ENCODE assay signal across 1 cellular context in genomic region chr7:128937647-128938523, GRCh38.
TF ChIP-seq lines count a peak whose summit lies in the region.

TSS of gene IRF5 (plus strand) at chr7:128937927. CDS start at chr7:128942082, 4,155 bp downstream.

TF ChIP-seq in GM23338, 12 proteins besides CTCF, POLR2A, EP300 and RAD21:
- TF ChIP-seq, protein P1, sequence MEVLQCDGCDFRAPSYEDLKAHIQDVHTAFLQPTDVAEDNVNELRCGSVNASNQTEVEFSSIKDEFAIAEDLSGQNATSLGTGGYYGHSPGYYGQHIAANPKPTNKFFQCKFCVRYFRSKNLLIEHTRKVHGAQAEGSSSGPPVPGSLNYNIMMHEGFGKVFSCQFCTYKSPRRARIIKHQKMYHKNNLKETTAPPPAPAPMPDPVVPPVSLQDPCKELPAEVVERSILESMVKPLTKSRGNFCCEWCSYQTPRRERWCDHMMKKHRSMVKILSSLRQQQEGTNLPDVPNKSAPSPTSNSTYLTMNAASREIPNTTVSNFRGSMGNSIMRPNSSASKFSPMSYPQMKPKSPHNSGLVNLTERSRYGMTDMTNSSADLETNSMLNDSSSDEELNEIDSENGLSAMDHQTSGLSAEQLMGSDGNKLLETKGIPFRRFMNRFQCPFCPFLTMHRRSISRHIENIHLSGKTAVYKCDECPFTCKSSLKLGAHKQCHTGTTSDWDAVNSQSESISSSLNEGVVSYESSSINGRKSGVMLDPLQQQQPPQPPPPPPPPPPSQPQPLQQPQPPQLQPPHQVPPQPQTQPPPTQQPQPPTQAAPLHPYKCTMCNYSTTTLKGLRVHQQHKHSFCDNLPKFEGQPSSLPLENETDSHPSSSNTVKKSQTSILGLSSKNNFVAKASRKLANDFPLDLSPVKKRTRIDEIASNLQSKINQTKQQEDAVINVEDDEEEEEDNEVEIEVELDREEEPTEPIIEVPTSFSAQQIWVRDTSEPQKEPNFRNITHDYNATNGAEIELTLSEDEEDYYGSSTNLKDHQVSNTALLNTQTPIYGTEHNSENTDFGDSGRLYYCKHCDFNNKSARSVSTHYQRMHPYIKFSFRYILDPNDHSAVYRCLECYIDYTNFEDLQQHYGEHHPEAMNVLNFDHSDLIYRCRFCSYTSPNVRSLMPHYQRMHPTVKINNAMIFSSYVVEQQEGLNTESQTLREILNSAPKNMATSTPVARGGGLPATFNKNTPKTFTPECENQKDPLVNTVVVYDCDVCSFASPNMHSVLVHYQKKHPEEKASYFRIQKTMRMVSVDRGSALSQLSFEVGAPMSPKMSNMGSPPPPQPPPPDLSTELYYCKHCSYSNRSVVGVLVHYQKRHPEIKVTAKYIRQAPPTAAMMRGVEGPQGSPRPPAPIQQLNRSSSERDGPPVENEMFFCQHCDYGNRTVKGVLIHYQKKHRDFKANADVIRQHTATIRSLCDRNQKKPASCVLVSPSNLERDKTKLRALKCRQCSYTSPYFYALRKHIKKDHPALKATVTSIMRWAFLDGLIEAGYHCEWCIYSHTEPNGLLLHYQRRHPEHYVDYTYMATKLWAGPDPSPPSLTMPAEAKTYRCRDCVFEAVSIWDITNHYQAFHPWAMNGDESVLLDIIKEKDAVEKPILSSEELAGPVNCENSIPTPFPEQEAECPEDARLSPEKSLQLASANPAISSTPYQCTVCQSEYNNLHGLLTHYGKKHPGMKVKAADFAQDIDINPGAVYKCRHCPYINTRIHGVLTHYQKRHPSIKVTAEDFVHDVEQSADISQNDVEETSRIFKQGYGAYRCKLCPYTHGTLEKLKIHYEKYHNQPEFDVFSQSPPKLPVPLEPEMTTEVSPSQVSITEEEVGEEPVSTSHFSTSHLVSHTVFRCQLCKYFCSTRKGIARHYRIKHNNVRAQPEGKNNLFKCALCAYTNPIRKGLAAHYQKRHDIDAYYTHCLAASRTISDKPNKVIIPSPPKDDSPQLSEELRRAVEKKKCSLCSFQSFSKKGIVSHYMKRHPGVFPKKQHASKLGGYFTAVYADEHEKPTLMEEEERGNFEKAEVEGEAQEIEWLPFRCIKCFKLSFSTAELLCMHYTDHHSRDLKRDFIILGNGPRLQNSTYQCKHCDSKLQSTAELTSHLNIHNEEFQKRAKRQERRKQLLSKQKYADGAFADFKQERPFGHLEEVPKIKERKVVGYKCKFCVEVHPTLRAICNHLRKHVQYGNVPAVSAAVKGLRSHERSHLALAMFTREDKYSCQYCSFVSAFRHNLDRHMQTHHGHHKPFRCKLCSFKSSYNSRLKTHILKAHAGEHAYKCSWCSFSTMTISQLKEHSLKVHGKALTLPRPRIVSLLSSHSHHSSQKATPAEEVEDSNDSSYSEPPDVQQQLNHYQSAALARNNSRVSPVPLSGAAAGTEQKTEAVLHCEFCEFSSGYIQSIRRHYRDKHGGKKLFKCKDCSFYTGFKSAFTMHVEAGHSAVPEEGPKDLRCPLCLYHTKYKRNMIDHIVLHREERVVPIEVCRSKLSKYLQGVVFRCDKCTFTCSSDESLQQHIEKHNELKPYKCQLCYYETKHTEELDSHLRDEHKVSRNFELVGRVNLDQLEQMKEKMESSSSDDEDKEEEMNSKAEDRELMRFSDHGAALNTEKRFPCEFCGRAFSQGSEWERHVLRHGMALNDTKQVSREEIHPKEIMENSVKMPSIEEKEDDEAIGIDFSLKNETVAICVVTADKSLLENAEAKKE (CRISPR knock-in tag; IDR thresholded peaks at IDR 0.05): no peak
- no peak for TF ChIP-seq EZH2 (IDR thresholded peaks at IDR 0.05; ENCODE audit: low read depth, unreplicated experiment)
- no peak for TF ChIP-seq CREB1 (CRISPR knock-in tag; IDR thresholded peaks at IDR 0.05; ENCODE audit: low read depth)
- no peak for TF ChIP-seq POLR2AphosphoS5 (IDR thresholded peaks at IDR 0.05; ENCODE audit: low read depth)
- no peak for TF ChIP-seq REST (IDR thresholded peaks at IDR 0.05; ENCODE audit: unreplicated experiment)
- TF ChIP-seq, protein P2, sequence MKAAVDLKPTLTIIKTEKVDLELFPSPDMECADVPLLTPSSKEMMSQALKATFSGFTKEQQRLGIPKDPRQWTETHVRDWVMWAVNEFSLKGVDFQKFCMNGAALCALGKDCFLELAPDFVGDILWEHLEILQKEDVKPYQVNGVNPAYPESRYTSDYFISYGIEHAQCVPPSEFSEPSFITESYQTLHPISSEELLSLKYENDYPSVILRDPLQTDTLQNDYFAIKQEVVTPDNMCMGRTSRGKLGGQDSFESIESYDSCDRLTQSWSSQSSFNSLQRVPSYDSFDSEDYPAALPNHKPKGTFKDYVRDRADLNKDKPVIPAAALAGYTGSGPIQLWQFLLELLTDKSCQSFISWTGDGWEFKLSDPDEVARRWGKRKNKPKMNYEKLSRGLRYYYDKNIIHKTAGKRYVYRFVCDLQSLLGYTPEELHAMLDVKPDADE (IDR thresholded peaks at IDR 0.05): no peak
- TF ChIP-seq JUNB (IDR thresholded peaks at IDR 0.05; ENCODE audit: unreplicated experiment): no peak
- no peak for TF ChIP-seq ZNF331 (CRISPR knock-in tag; IDR thresholded peaks at IDR 0.05; ENCODE audit: low read depth)
- TF ChIP-seq NANOG (IDR thresholded peaks at IDR 0.05; ENCODE audit: borderline replicate concordance): no peak
- no peak for TF ChIP-seq ZNF114 (CRISPR knock-in tag; IDR thresholded peaks at IDR 0.05)
- no peak for TF ChIP-seq EZH2phosphoT487 (IDR thresholded peaks at IDR 0.05; ENCODE audit: unreplicated experiment)
- no peak for TF ChIP-seq STAT1 (IDR thresholded peaks at IDR 0.05; ENCODE audit: unreplicated experiment)
TF ChIP-seq in GM23338: peak in this region for 0.
